In the genomic region with DNA sequence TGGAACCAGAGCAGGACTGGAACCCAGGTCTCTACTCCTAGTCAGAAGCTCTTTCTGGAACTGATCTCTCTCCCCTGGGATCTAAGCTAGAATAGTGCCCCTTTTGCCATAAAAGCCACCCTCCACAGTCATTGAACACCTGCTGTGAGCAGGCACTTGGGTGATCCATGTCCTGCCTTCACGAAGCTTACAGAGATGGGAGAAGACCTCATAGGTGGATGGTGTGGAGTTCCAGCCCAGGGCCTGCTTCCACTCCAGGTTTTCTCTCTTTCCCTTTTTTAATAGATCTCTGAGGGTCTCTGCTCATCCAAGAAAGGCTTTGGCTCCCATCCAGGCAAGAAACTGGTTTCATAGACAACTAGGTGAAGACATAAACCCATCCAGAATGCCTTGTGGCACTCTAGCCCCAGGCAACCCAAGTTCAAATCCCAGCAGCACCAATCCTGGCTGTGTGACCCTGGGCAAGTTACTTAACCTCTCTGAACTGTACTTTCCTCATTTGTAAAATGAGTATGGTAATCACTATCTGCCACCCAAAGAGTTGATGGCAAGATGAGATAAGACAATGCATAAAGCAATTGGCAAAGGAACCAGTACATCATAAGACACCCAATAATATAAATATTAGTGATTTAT, we compare ENCODE assay signal across 2 cellular contexts.
A peak's percentile ranks its signal among the peaks of the same experiment; 100 is the strongest.
TF ChIP-seq lines count a peak whose summit lies in the region.

No MANE protein-coding gene starts in this region.

TF ChIP-seq in HepG2, 621 proteins besides CTCF, POLR2A, EP300 and RAD21:
- TF ChIP-seq ZNF407 (CRISPR knock-in tag; IDR thresholded peaks at IDR 0.05; ENCODE audit: not compliant biosample characterization) (no peak), ZNF207 (IDR thresholded peaks at IDR 0.05; ENCODE audit: borderline replicate concordance) (no peak), PRDM15 (CRISPR knock-in tag; IDR thresholded peaks at IDR 0.05) (peak; percentile 89), ZNF768 (CRISPR knock-in tag; IDR thresholded peaks at IDR 0.05) (peak; percentile 69; the same call in 1 of the 2 replicates), ZNF549 (CRISPR knock-in tag; IDR thresholded peaks at IDR 0.05) (no peak)
TF ChIP-seq in HepG2: peak in this region for 2.

TF ChIP-seq in H1, 55 proteins besides CTCF, POLR2A, EP300 and RAD21:
- no peak for TF ChIP-seq BCL11A (IDR thresholded peaks at IDR 0.05; ENCODE audit: low read depth in 2 of 2, low read length in 2 of 2)
- 0 out of 2 replicates have a peak, but pooled peaks have one; percentile 43 for TF ChIP-seq SP1 (IDR thresholded peaks at IDR 0.05; ENCODE audit: low read depth, low read length)
- no peak for TF ChIP-seq RNF2 (IDR thresholded peaks at IDR 0.05; ENCODE audit: borderline replicate concordance, low read depth, low read length, missing control alignments, poor library complexity, severe bottlenecking)
- TF ChIP-seq ATF2 (IDR thresholded peaks at IDR 0.05; ENCODE audit: low read length) = no peak
- TF ChIP-seq HDAC2 (IDR thresholded peaks at IDR 0.05; ENCODE audit: borderline replicate concordance in 1 of 2, low read depth in 2 of 2, low read length in 2 of 2) = peak in 1 of 2 experiments; percentile 92; a peak in 1 of 4 replicates
- no peak for TF ChIP-seq FOSL1 (IDR thresholded peaks at IDR 0.05; ENCODE audit: insufficient read depth, low read depth, low read length)
- no peak for TF ChIP-seq BRCA1 (IDR thresholded peaks at IDR 0.05; ENCODE audit: low read depth, low read length)
- no peak for TF ChIP-seq RFX5 (IDR thresholded peaks at IDR 0.05; ENCODE audit: borderline replicate concordance, low read depth, low read length)
- TF ChIP-seq JUN (IDR thresholded peaks at IDR 0.05; ENCODE audit: low read depth, low read length) = no peak
- TF ChIP-seq ASH2L (IDR thresholded peaks at IDR 0.05; ENCODE audit: low read length) = no peak
- no peak for TF ChIP-seq ATF3 (IDR thresholded peaks at IDR 0.05; ENCODE audit: insufficient read depth, low read depth, low read length)
- no peak for TF ChIP-seq JUND (IDR thresholded peaks at IDR 0.05; ENCODE audit: low read length)
- no peak for TF ChIP-seq CBX5 (IDR thresholded peaks at IDR 0.05; ENCODE audit: low read depth, low read length)
- TF ChIP-seq CHD1 (IDR thresholded peaks at IDR 0.05; ENCODE audit: low read depth, low read length) = no peak
- TF ChIP-seq SP4 (IDR thresholded peaks at IDR 0.05; ENCODE audit: low read length) = no peak
- TF ChIP-seq RBBP5 (IDR thresholded peaks at IDR 0.05; ENCODE audit: borderline replicate concordance, low read depth, low read length) = no peak
- no peak for TF ChIP-seq CTBP2 (IDR thresholded peaks at IDR 0.05; ENCODE audit: borderline replicate concordance, insufficient read depth, insufficient read length, low read length)
- no peak for TF ChIP-seq PHF8 (conservative IDR thresholded peaks at IDR 0.05; ENCODE audit: low read depth, low read length)
- TF ChIP-seq E2F6 (IDR thresholded peaks at IDR 0.05) = no peak
- TF ChIP-seq POLR2AphosphoS5 (IDR thresholded peaks at IDR 0.05; ENCODE audit: low read depth, low read length) = no peak
- TF ChIP-seq NANOG (IDR thresholded peaks at IDR 0.05; ENCODE audit: insufficient read depth, low read depth, low read length, poor library complexity, severe bottlenecking) = no peak
- peak; percentile 98 for TF ChIP-seq KDM1A (IDR thresholded peaks at IDR 0.05; ENCODE audit: borderline replicate concordance, low read length)
